Comparison of ENCODE assay signal across 1 cellular context in the genomic region with DNA sequence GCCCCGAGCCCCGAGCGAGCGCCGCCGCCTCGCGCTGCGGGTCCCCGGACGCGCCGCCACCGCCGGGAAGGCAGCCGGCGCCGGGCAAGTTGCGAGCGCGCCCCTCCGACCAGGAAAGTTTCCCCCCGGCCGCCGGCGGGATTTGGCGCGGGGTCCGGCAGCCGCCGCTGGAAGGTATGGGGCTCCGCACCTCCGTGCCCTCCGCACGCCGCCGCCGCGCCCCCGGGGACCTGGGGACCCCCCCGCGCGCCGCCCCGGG.
TF ChIP-seq lines count a peak whose summit lies in the region.

No MANE protein-coding gene starts in this region.

TF ChIP-seq in HepG2, 621 proteins besides CTCF, POLR2A, EP300 and RAD21:
- no peak for TF ChIP-seq ISL2 (CRISPR knock-in tag; IDR thresholded peaks at IDR 0.05)
- TF ChIP-seq HMGA1 (CRISPR knock-in tag; conservative IDR thresholded peaks at IDR 0.05): no peak
- TF ChIP-seq SP4 (CRISPR knock-in tag; IDR thresholded peaks at IDR 0.05): no peak
- no peak for TF ChIP-seq ZNF782 (CRISPR knock-in tag; IDR thresholded peaks at IDR 0.05; ENCODE audit: borderline replicate concordance)
- no peak for TF ChIP-seq POLR2G (IDR thresholded peaks at IDR 0.05; ENCODE audit: low read depth, low read length)
- TF ChIP-seq NR1H2 (CRISPR knock-in tag; IDR thresholded peaks at IDR 0.05; ENCODE audit: borderline replicate concordance, low read depth): no peak
- TF ChIP-seq, protein P1, sequence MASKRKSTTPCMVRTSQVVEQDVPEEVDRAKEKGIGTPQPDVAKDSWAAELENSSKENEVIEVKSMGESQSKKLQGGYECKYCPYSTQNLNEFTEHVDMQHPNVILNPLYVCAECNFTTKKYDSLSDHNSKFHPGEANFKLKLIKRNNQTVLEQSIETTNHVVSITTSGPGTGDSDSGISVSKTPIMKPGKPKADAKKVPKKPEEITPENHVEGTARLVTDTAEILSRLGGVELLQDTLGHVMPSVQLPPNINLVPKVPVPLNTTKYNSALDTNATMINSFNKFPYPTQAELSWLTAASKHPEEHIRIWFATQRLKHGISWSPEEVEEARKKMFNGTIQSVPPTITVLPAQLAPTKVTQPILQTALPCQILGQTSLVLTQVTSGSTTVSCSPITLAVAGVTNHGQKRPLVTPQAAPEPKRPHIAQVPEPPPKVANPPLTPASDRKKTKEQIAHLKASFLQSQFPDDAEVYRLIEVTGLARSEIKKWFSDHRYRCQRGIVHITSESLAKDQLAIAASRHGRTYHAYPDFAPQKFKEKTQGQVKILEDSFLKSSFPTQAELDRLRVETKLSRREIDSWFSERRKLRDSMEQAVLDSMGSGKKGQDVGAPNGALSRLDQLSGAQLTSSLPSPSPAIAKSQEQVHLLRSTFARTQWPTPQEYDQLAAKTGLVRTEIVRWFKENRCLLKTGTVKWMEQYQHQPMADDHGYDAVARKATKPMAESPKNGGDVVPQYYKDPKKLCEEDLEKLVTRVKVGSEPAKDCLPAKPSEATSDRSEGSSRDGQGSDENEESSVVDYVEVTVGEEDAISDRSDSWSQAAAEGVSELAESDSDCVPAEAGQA (IDR thresholded peaks at IDR 0.05; ENCODE audit: low read depth): no peak
- TF ChIP-seq, protein P1 (CRISPR knock-in tag; IDR thresholded peaks at IDR 0.05; ENCODE audit: borderline replicate concordance): no peak
- no peak for TF ChIP-seq TCF7 (IDR thresholded peaks at IDR 0.05; ENCODE audit: low read depth)
- TF ChIP-seq MAFG (CRISPR knock-in tag; IDR thresholded peaks at IDR 0.05): no peak
- no peak for TF ChIP-seq ZNF331 (CRISPR knock-in tag; IDR thresholded peaks at IDR 0.05)
- no peak for TF ChIP-seq ZNF766 (CRISPR knock-in tag; IDR thresholded peaks at IDR 0.05; ENCODE audit: borderline replicate concordance)
- TF ChIP-seq NR2F6 (IDR thresholded peaks at IDR 0.05): no peak
- no peak for TF ChIP-seq NR2F6 (CRISPR knock-in tag; IDR thresholded peaks at IDR 0.05)
- TF ChIP-seq HNRNPUL1 (IDR thresholded peaks at IDR 0.05; ENCODE audit: low read depth, low read length): no peak
- TF ChIP-seq NRL (CRISPR knock-in tag; IDR thresholded peaks at IDR 0.05; ENCODE audit: borderline replicate concordance): no peak
- TF ChIP-seq NFKBIZ (CRISPR knock-in tag; IDR thresholded peaks at IDR 0.05): no peak
- TF ChIP-seq, protein P2, sequence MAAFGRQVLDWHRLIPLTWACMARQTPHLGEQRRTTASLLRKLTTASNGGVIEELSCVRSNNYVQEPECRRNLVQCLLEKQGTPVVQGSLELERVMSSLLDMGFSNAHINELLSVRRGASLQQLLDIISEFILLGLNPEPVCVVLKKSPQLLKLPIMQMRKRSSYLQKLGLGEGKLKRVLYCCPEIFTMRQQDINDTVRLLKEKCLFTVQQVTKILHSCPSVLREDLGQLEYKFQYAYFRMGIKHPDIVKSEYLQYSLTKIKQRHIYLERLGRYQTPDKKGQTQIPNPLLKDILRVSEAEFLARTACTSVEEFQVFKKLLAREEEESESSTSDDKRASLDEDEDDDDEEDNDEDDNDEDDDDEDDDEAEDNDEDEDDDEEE (CRISPR knock-in tag; IDR thresholded peaks at IDR 0.05): no peak
- TF ChIP-seq, protein P3, sequence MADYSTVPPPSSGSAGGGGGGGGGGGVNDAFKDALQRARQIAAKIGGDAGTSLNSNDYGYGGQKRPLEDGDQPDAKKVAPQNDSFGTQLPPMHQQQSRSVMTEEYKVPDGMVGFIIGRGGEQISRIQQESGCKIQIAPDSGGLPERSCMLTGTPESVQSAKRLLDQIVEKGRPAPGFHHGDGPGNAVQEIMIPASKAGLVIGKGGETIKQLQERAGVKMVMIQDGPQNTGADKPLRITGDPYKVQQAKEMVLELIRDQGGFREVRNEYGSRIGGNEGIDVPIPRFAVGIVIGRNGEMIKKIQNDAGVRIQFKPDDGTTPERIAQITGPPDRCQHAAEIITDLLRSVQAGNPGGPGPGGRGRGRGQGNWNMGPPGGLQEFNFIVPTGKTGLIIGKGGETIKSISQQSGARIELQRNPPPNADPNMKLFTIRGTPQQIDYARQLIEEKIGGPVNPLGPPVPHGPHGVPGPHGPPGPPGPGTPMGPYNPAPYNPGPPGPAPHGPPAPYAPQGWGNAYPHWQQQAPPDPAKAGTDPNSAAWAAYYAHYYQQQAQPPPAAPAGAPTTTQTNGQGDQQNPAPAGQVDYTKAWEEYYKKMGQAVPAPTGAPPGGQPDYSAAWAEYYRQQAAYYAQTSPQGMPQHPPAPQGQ (CRISPR knock-in tag; IDR thresholded peaks at IDR 0.05; ENCODE audit: borderline replicate concordance): no peak
